Comparison of ENCODE assay signal across 8 cellular contexts in genomic region chr17:17749025-17749772, GRCh38.
DNase-seq lines count a peak whose midpoint lies in the region; ATAC-seq, FAIRE-seq and TF ChIP-seq lines count a peak whose summit lies in the region.

No MANE protein-coding gene starts in this region.

- peaks cover 76% of the 10 kb centered on the region for H3K4me1 Mint-ChIP-seq in nephron progenitor cell

- peak overlapping the region; percentile 35 for H3K4me3 Mint-ChIP-seq in nephron progenitor cell

- H3K27me3 Mint-ChIP-seq in nephron progenitor cell (ENCODE audit: low read depth, poor library complexity), result no peaks in the 10 kb centered on the region

- no peak for FAIRE-seq in RCC 7860 (lab: Jason Lieb, UNC)

- peak; percentile 72 for DNase-seq in DMS 273 (lab: John Stamatoyannopoulos, UW; ENCODE audit: unreplicated experiment)
- DNase-seq in DMS 273 treated with DMSO at 0.1 percent for 48 hours (lab: John Stamatoyannopoulos, UW), result no peak
- peak; percentile 76 for DNase-seq in MV-4-11 (lab: John Stamatoyannopoulos, UW)
- no peak for DNase-seq in activated naive CD4-positive, alpha-beta T cell treated with anti-CD3 and anti-CD28 coated beads, Interleukin-2, amount 50 U/mL, for 72 hours (ENCODE audit: low spot score in 2 of 2)
- no peak for DNase-seq in nephron progenitor cell
- no peak for DNase-seq in RPMI8226
- no peak for DNase-seq in ureter (ENCODE audit: low spot score)
- no peak for DNase-seq in RCC 7860 (ENCODE audit: low spot score)

- no peaks in the 10 kb centered on the region for H3K9me3 Mint-ChIP-seq in activated naive CD4-positive, alpha-beta T cell treated with anti-CD3 and anti-CD28 coated beads, Interleukin-2, amount 50 U/mL, for 72 hours
- no peaks in the 10 kb centered on the region for H3K9me3 Mint-ChIP-seq in nephron progenitor cell

- H3K27ac Mint-ChIP-seq in activated naive CD4-positive, alpha-beta T cell treated with anti-CD3 and anti-CD28 coated beads, Interleukin-2, amount 50 U/mL, for 72 hours, result peak overlapping the region; percentile 81 to 93
- H3K27ac Mint-ChIP-seq in nephron progenitor cell, result peak overlapping the region; percentile 86

- H3K36me3 Mint-ChIP-seq in activated naive CD4-positive, alpha-beta T cell treated with anti-CD3 and anti-CD28 coated beads, Interleukin-2, amount 50 U/mL, for 72 hours, result no peaks in the 10 kb centered on the region
- H3K36me3 Mint-ChIP-seq in nephron progenitor cell (ENCODE audit: low read depth), result peaks cover 15% of the 10 kb centered on the region

- no peak for TF ChIP-seq CTCF in nephron progenitor cell (IDR thresholded peaks at IDR 0.05)

- no peak for ATAC-seq in activated naive CD4-positive, alpha-beta T cell treated with anti-CD3 and anti-CD28 coated beads, Interleukin-2, amount 50 U/mL, for 72 hours

Comparison
In these comparisons a context has a peak if more than half of its experiments do, and no peak if none do; other contexts are left out.
1. DNase-seq: peak in DMS 273 (single experiment) and MV-4-11 (single experiment); none in DMS 273 treated with DMSO at 0.1 percent for 48 hours (single experiment), activated naive CD4-positive, alpha-beta T cell treated with anti-CD3 and anti-CD28 coated beads, Interleukin-2, amount 50 U/mL, for 72 hours (0 of 2), nephron progenitor cell (single experiment), RPMI8226 (single experiment), ureter (single experiment) and RCC 7860 (single experiment).